In genomic region chr4:10020106-10020505, GRCh38 we compare ENCODE assay signal across 10 cellular contexts. TPM values are rescaled to one million over a fixed set of nuclear protein-coding genes. Genes with fewer than 3 reads are reported as not detected.
DNase-seq lines count a peak whose midpoint lies in the region; ATAC-seq and TF ChIP-seq lines count a peak whose summit lies in the region.
"Had no signal": no experiment of that assay in that cellular context is flagged by ENCODE, and none has a peak within 500 bp of the region (broad histone marks: within the 10 kb centered on the region; RNA-seq: fewer than 3 reads in every experiment).

No MANE protein-coding gene starts in this region.

- H3K9me3 Mint-ChIP-seq in activated T-cell treated with anti-CD3 and anti-CD28 coated beads, Interleukin-2, amount 50 U/mL, for 24 hours: no peaks in the 10 kb centered on the region
- no peaks in the 10 kb centered on the region for H3K9me3 Mint-ChIP-seq in activated T-cell treated with anti-CD3 and anti-CD28 coated beads, Interleukin-2, amount 50 U/mL, for 72 hours
- no peaks in the 10 kb centered on the region for H3K9me3 Mint-ChIP-seq in activated B cell treated with CpG ODN at 0.5 μM for 24 hours

- POLR2A ChIA-PET in activated B cell treated with CpG ODN at 0.5 μM for 24 hours (lab: Charles Lee): interaction anchor here (1.4 kb wide), 1 partner anchor 14 kb away, joined by 6 read pairs; no protein-coding TSS in a partner anchor

- TF ChIP-seq CTCF in activated B cell treated with CpG ODN at 0.5 μM for 24 hours (IDR thresholded peaks at IDR 0.05) (no peak), gastroesophageal sphincter (IDR thresholded peaks at IDR 0.05) (no peak), stomach (IDR thresholded peaks at IDR 0.05) (no peak)

- H3K36me3 ChIP-seq in gastroesophageal sphincter (no peaks in the 10 kb centered on the region), stomach (no peaks in the 10 kb centered on the region)
- H3K36me3 ChIP-seq: spleen had no signal

- DNase-seq in activated T-cell treated with anti-CD3 and anti-CD28 coated beads, Interleukin-2, amount 50 U/mL, for 24 hours: no peak
- no peak for DNase-seq in activated T-cell treated with anti-CD3 and anti-CD28 coated beads, Interleukin-2, amount 50 U/mL, for 72 hours
- DNase-seq in activated B cell treated with CpG ODN at 0.5 μM for 24 hours: no peak
- DNase-seq in stomach: no peak
- DNase-seq in NK-92 (lab: John Stamatoyannopoulos, UW; ENCODE audit: unreplicated experiment): no peak
- no peak for DNase-seq in T-helper 9 cell
- no peak for DNase-seq in NCI-H1417 treated with DMSO at 0.1 percent for 48 hours (lab: John Stamatoyannopoulos, UW)
- DNase-seq: KG1 had no signal

- no peak for ATAC-seq in activated T-cell treated with anti-CD3 and anti-CD28 coated beads, Interleukin-2, amount 50 U/mL, for 72 hours (replicated peaks in 1 of 2)
- ATAC-seq in activated B cell treated with CpG ODN at 0.5 μM for 24 hours (ENCODE audit: low read depth) (no peak), gastroesophageal sphincter (no peak)

- H3K9me3 ChIP-seq in gastroesophageal sphincter: no peaks in the 10 kb centered on the region
- H3K9me3 ChIP-seq in stomach: no peaks in the 10 kb centered on the region
- H3K9me3 ChIP-seq: spleen had no signal

- WGBS in gastroesophageal sphincter (ENCODE audit: low coverage in 1 of 2), 2 donors: 87 to 88% methylated on average over 2 to 3 of the region's 6 CpGs
- 58 to 77% (median 68%) methylated on average over 6 of the region's 6 CpGs for WGBS in stomach, 5 donors

- H3K36me3 Mint-ChIP-seq in activated T-cell treated with anti-CD3 and anti-CD28 coated beads, Interleukin-2, amount 50 U/mL, for 24 hours (ENCODE audit: low read depth): no peaks in the 10 kb centered on the region
- H3K36me3 Mint-ChIP-seq in activated T-cell treated with anti-CD3 and anti-CD28 coated beads, Interleukin-2, amount 50 U/mL, for 72 hours (ENCODE audit: insufficient read depth in 2 of 2): no peaks in the 10 kb centered on the region
- no peaks in the 10 kb centered on the region for H3K36me3 Mint-ChIP-seq in activated B cell treated with CpG ODN at 0.5 μM for 24 hours (ENCODE audit: low read depth)

- H3K27ac ChIP-seq in gastroesophageal sphincter: peak overlapping the region in 3 of 4 donors; percentile 88 to 95 (median 89)
- peak overlapping the region in 4 of 5 donors; percentile 81 to 90 (median 90) for H3K27ac ChIP-seq in stomach

- TF ChIP-seq EP300 in gastroesophageal sphincter (IDR thresholded peaks at IDR 0.05) (no peak), stomach (IDR thresholded peaks at IDR 0.05) (no peak)

- intact Hi-C loops in activated B cell treated with CpG ODN at 0.5 μM for 24 hours (cut with micrococcal nuclease) (loop anchor here (10.0 kb wide), 1 partner anchor 1405 kb away; the partner anchor contains the start of gene HS3ST1), stomach (cut with DNase I; ENCODE audit: low total_unique reads) (loop anchor here (10.0 kb wide), 1 partner anchor 325 kb away; no protein-coding TSS in a partner anchor)

- H3K4me3 ChIP-seq in gastroesophageal sphincter (no peak overlapping the region), stomach (no peak overlapping the region)

- no peak overlapping the region for H3K27ac Mint-ChIP-seq in activated T-cell treated with anti-CD3 and anti-CD28 coated beads, Interleukin-2, amount 50 U/mL, for 24 hours
- H3K27ac Mint-ChIP-seq in activated T-cell treated with anti-CD3 and anti-CD28 coated beads, Interleukin-2, amount 50 U/mL, for 72 hours: no peak overlapping the region
- no peak overlapping the region for H3K27ac Mint-ChIP-seq in activated B cell treated with CpG ODN at 0.5 μM for 24 hours

- H3K27me3 ChIP-seq in gastroesophageal sphincter (no peaks in the 10 kb centered on the region), stomach (no peaks in the 10 kb centered on the region)

- peaks cover 18% of the 10 kb centered on the region for H3K4me1 Mint-ChIP-seq in activated T-cell treated with anti-CD3 and anti-CD28 coated beads, Interleukin-2, amount 50 U/mL, for 24 hours (ENCODE audit: low read depth)
- peaks cover 26% of the 10 kb centered on the region for H3K4me1 Mint-ChIP-seq in activated T-cell treated with anti-CD3 and anti-CD28 coated beads, Interleukin-2, amount 50 U/mL, for 72 hours (ENCODE audit: low read depth)
- peaks cover 39% of the 10 kb centered on the region for H3K4me1 Mint-ChIP-seq in activated B cell treated with CpG ODN at 0.5 μM for 24 hours

- TF ChIP-seq POLR2A in gastroesophageal sphincter (IDR thresholded peaks at IDR 0.05): no peak
- no peak for TF ChIP-seq POLR2A in stomach (IDR thresholded peaks at IDR 0.05)

- no peaks in the 10 kb centered on the region for H3K27me3 Mint-ChIP-seq in activated T-cell treated with anti-CD3 and anti-CD28 coated beads, Interleukin-2, amount 50 U/mL, for 24 hours
- no peaks in the 10 kb centered on the region for H3K27me3 Mint-ChIP-seq in activated T-cell treated with anti-CD3 and anti-CD28 coated beads, Interleukin-2, amount 50 U/mL, for 72 hours (ENCODE audit: low read depth)
- H3K27me3 Mint-ChIP-seq in activated B cell treated with CpG ODN at 0.5 μM for 24 hours: no peaks in the 10 kb centered on the region

- peaks cover 0 to 38% (median 25%) of the 10 kb centered on the region in 3 donors for H3K4me1 ChIP-seq in gastroesophageal sphincter
- peaks cover 15 to 47% (median 20%) of the 10 kb centered on the region in 4 donors for H3K4me1 ChIP-seq in stomach

- H3K4me3 Mint-ChIP-seq in activated T-cell treated with anti-CD3 and anti-CD28 coated beads, Interleukin-2, amount 50 U/mL, for 24 hours: peak overlapping the region; percentile 31
- peak overlapping the region in 1 of 2 donors; percentile 84 for H3K4me3 Mint-ChIP-seq in activated T-cell treated with anti-CD3 and anti-CD28 coated beads, Interleukin-2, amount 50 U/mL, for 72 hours
- H3K4me3 Mint-ChIP-seq in activated B cell treated with CpG ODN at 0.5 μM for 24 hours: peak overlapping the region; percentile 20

- CTCF ChIA-PET in activated B cell treated with CpG ODN at 0.5 μM for 24 hours (lab: Charles Lee): interaction anchor here (1.6 to 1.7 kb wide), 2 partner anchors 329 to 517 kb away, joined by 3 to 4 read pairs; no protein-coding TSS in a partner anchor

RNA-seq across cellular contexts. Expression of gene SLC2A9, which starts 1.2 kb away (rescaled TPM):
- total RNA-seq in activated T-cell treated with anti-CD3 and anti-CD28 coated beads, Interleukin-2, amount 50 U/mL, for 72 hours: 1 to 10 TPM; 1.1 to 1.7 TPM
- total RNA-seq in activated B cell treated with CpG ODN at 0.5 μM for 24 hours (1.1 and 1.2 TPM in 2 replicates), gastroesophageal sphincter (1 to 10 TPM; 3.1 to 6.5 (median 4.3) TPM), stomach (10 to 100 TPM in 1 of 5 donors, 1 to 10 TPM in 4; 2.2 to 35.3 (median 4.5) TPM)
- polyA plus RNA-seq in stomach: 1 to 10 TPM in 2 of 3 donors, under 1 TPM in 1; 0.61 to 3.0 (median 1.6) TPM
